In genomic region chr12:110022980-110023633, GRCh38 we compare ENCODE assay signal across 10 cellular contexts. TPM values are rescaled to one million over a fixed set of nuclear protein-coding genes. Genes with fewer than 3 reads are reported as not detected.
A peak's percentile ranks its signal among the peaks of the same experiment; 100 is the strongest.
DNase-seq lines count a peak whose midpoint lies in the region; ATAC-seq and TF ChIP-seq lines count a peak whose summit lies in the region.
"Had no signal": no experiment of that assay in that cellular context is flagged by ENCODE, and none has a peak within 500 bp of the region (broad histone marks: within the 10 kb centered on the region; RNA-seq: fewer than 3 reads in every experiment).

No MANE protein-coding gene starts in this region.

- POLR2A ChIA-PET in activated CD8-positive, alpha-beta T cell treated with anti-CD3 and anti-CD28 coated beads for 36 hours (lab: Charles Lee) = interaction anchor here (0.6 to 1.0 kb wide), 3 partner anchors 16 to 133 kb away, joined by 3 read pairs; no protein-coding TSS in a partner anchor
- POLR2A ChIA-PET in activated CD8-positive, alpha-beta T cell treated with anti-CD3 and anti-CD28 coated beads, Interleukin-2, amount 10 ng/mL, durations not matched to agents 7 days and 5 days (lab: Charles Lee) = interaction anchor here (1.9 kb wide), 1 partner anchor 24 kb away, joined by 6 read pairs; the partner anchor contains the start of gene ANKRD13A
- POLR2A ChIA-PET in WTC11 (lab: Charles Lee) = no interaction called here

- intact Hi-C loops in activated CD8-positive, alpha-beta T cell treated with anti-CD3 and anti-CD28 coated beads for 36 hours (cut with micrococcal nuclease) = no loop called here
- intact Hi-C loops in thyroid gland (cut with DNase I) = no loop called here

- ATAC-seq in activated CD8-positive, alpha-beta T cell treated with anti-CD3 and anti-CD28 coated beads for 36 hours = no peak
- ATAC-seq in activated CD8-positive, alpha-beta T cell treated with anti-CD3 and anti-CD28 coated beads, Interleukin-2, amount 10 ng/mL, durations not matched to agents 7 days and 5 days = no peak
- peak; percentile 39 for ATAC-seq in WTC11
- no peak for ATAC-seq in HG03460 (IDR thresholded peaks at IDR 0.05; ENCODE audit: unreplicated experiment)
- no peak for ATAC-seq in HG03196 (IDR thresholded peaks at IDR 0.05; ENCODE audit: unreplicated experiment)
- ATAC-seq: activated CD8-positive, alpha-beta memory T cell treated with anti-CD3 and anti-CD28 coated beads, Interleukin-2, amount 10 ng/mL, durations not matched to agents 7 days and 5 days had no signal

- H3K9me3 Mint-ChIP-seq in activated CD8-positive, alpha-beta T cell treated with anti-CD3 and anti-CD28 coated beads for 36 hours = no peaks in the 10 kb centered on the region
- H3K9me3 Mint-ChIP-seq in activated CD8-positive, alpha-beta T cell treated with anti-CD3 and anti-CD28 coated beads, Interleukin-2, amount 10 ng/mL, durations not matched to agents 7 days and 5 days (ENCODE audit: insufficient read depth) = no peaks in the 10 kb centered on the region
- H3K9me3 Mint-ChIP-seq in WTC11 = no peaks in the 10 kb centered on the region

- TF ChIP-seq CTCF in activated CD8-positive, alpha-beta T cell treated with anti-CD3 and anti-CD28 coated beads for 36 hours (IDR thresholded peaks at IDR 0.05) = no peak
- no peak for TF ChIP-seq CTCF in WTC11 (IDR thresholded peaks at IDR 0.05)
- TF ChIP-seq CTCF in fibroblast of pulmonary artery (IDR thresholded peaks at IDR 0.05; ENCODE audit: low read length, missing control alignments) = no peak
- TF ChIP-seq CTCF in thyroid gland (IDR thresholded peaks at IDR 0.05) = no peak

- H3K36me3 ChIP-seq in thyroid gland = peaks cover 16 to 32% of the 10 kb centered on the region in 2 donors

- H3K4me3 Mint-ChIP-seq in activated CD8-positive, alpha-beta T cell treated with anti-CD3 and anti-CD28 coated beads for 36 hours = no peak overlapping the region
- no peak overlapping the region for H3K4me3 Mint-ChIP-seq in activated CD8-positive, alpha-beta T cell treated with anti-CD3 and anti-CD28 coated beads, Interleukin-2, amount 10 ng/mL, durations not matched to agents 7 days and 5 days
- no peak overlapping the region for H3K4me3 Mint-ChIP-seq in WTC11
- H3K4me3 Mint-ChIP-seq: activated CD8-positive, alpha-beta memory T cell treated with anti-CD3 and anti-CD28 coated beads, Interleukin-2, amount 10 ng/mL, durations not matched to agents 7 days and 5 days had no signal

- peaks cover 29% of the 10 kb centered on the region for H3K36me3 Mint-ChIP-seq in activated CD8-positive, alpha-beta T cell treated with anti-CD3 and anti-CD28 coated beads for 36 hours (ENCODE audit: low read depth)
- peaks cover 64% of the 10 kb centered on the region for H3K36me3 Mint-ChIP-seq in activated CD8-positive, alpha-beta T cell treated with anti-CD3 and anti-CD28 coated beads, Interleukin-2, amount 10 ng/mL, durations not matched to agents 7 days and 5 days (ENCODE audit: low read depth)
- H3K36me3 Mint-ChIP-seq in WTC11 = peaks cover 5% of the 10 kb centered on the region

- TF ChIP-seq POLR2A in thyroid gland (IDR thresholded peaks at IDR 0.05) = no peak

- H3K4me1 ChIP-seq in thyroid gland = peaks cover 17 to 20% of the 10 kb centered on the region in 2 donors
- H3K4me1 ChIP-seq: prostate gland had no signal

- no peak overlapping the region for H3K4me3 ChIP-seq in fibroblast of pulmonary artery (replicated peaks; ENCODE audit: low read depth, low read length)
- no peak overlapping the region for H3K4me3 ChIP-seq in thyroid gland (replicated peaks in 1 of 3)
- H3K4me3 ChIP-seq: prostate gland had no signal

- H3K27me3 Mint-ChIP-seq in activated CD8-positive, alpha-beta T cell treated with anti-CD3 and anti-CD28 coated beads for 36 hours = no peaks in the 10 kb centered on the region
- no peaks in the 10 kb centered on the region for H3K27me3 Mint-ChIP-seq in activated CD8-positive, alpha-beta T cell treated with anti-CD3 and anti-CD28 coated beads, Interleukin-2, amount 10 ng/mL, durations not matched to agents 7 days and 5 days (ENCODE audit: low read depth)
- H3K27me3 Mint-ChIP-seq in WTC11 (ENCODE audit: low read depth) = no peaks in the 10 kb centered on the region
- H3K27me3 Mint-ChIP-seq: activated CD8-positive, alpha-beta memory T cell treated with anti-CD3 and anti-CD28 coated beads, Interleukin-2, amount 10 ng/mL, durations not matched to agents 7 days and 5 days had no signal

- peak overlapping the region; percentile 35 for H3K27ac Mint-ChIP-seq in activated CD8-positive, alpha-beta T cell treated with anti-CD3 and anti-CD28 coated beads for 36 hours
- H3K27ac Mint-ChIP-seq in activated CD8-positive, alpha-beta T cell treated with anti-CD3 and anti-CD28 coated beads, Interleukin-2, amount 10 ng/mL, durations not matched to agents 7 days and 5 days = no peak overlapping the region
- H3K27ac Mint-ChIP-seq in WTC11 = peak overlapping the region; percentile 78
- H3K27ac Mint-ChIP-seq: activated CD8-positive, alpha-beta memory T cell treated with anti-CD3 and anti-CD28 coated beads, Interleukin-2, amount 10 ng/mL, durations not matched to agents 7 days and 5 days had no signal

- CTCF ChIA-PET in activated CD8-positive, alpha-beta T cell treated with anti-CD3 and anti-CD28 coated beads for 36 hours (lab: Charles Lee) = interaction anchor here (0.7 to 1.6 kb wide), 3 partner anchors 13 to 19 kb away, joined by 3 to 4 read pairs (median 3); no protein-coding TSS in a partner anchor
- CTCF ChIA-PET in activated CD8-positive, alpha-beta T cell treated with anti-CD3 and anti-CD28 coated beads, Interleukin-2, amount 10 ng/mL, durations not matched to agents 7 days and 5 days (lab: Charles Lee) = interaction anchor here (2.1 kb wide), 1 partner anchor 11 kb away, joined by 4 read pairs; no protein-coding TSS in a partner anchor
- CTCF ChIA-PET in WTC11 (lab: Charles Lee) = interaction anchor here (0.5 to 1.9 kb wide), 5 partner anchors 112 to 217 kb away, joined by 3 to 6 read pairs (median 3); no protein-coding TSS in a partner anchor

- peak overlapping the region; percentile 13 to 82 (median 73) for H3K27ac ChIP-seq in thyroid gland
- H3K27ac ChIP-seq: prostate gland had no signal

- 84 to 88% methylated on average over 5 of the region's 5 CpGs for WGBS in thyroid gland, 2 donors

- no peaks in the 10 kb centered on the region for H3K9me3 ChIP-seq in thyroid gland
- H3K9me3 ChIP-seq: prostate gland had no signal

- H3K27me3 ChIP-seq in thyroid gland = no peaks in the 10 kb centered on the region

- DNase-seq in activated CD8-positive, alpha-beta T cell treated with anti-CD3 and anti-CD28 coated beads for 36 hours = no peak
- no peak for DNase-seq in activated CD8-positive, alpha-beta T cell treated with anti-CD3 and anti-CD28 coated beads, Interleukin-2, amount 10 ng/mL, durations not matched to agents 7 days and 5 days
- DNase-seq in WTC11 (ENCODE audit: low spot score) (no peak), fibroblast of pulmonary artery (ENCODE audit: low read depth) (peak; percentile 49), thyroid gland (no peak), NCI-H146 (lab: John Stamatoyannopoulos, UW) (no peak)
- DNase-seq: activated CD8-positive, alpha-beta memory T cell treated with anti-CD3 and anti-CD28 coated beads, Interleukin-2, amount 10 ng/mL, durations not matched to agents 7 days and 5 days had no signal

- peaks cover 9% of the 10 kb centered on the region for H3K4me1 Mint-ChIP-seq in activated CD8-positive, alpha-beta T cell treated with anti-CD3 and anti-CD28 coated beads for 36 hours (ENCODE audit: low read depth)
- H3K4me1 Mint-ChIP-seq in activated CD8-positive, alpha-beta T cell treated with anti-CD3 and anti-CD28 coated beads, Interleukin-2, amount 10 ng/mL, durations not matched to agents 7 days and 5 days (ENCODE audit: low read depth) = peaks cover 3% of the 10 kb centered on the region
- peaks cover 12% of the 10 kb centered on the region for H3K4me1 Mint-ChIP-seq in WTC11

TF ChIP-seq in WTC11, 78 proteins besides CTCF, POLR2A, EP300 and RAD21 (continues in another document):
- TF ChIP-seq ZSCAN18 (CRISPR knock-in tag; IDR thresholded peaks at IDR 0.05) (no peak), HMGA2 (CRISPR knock-in tag; IDR thresholded peaks at IDR 0.05) (no peak), PRRX2 (CRISPR knock-in tag; IDR thresholded peaks at IDR 0.05) (no peak), E2F5 (CRISPR knock-in tag; IDR thresholded peaks at IDR 0.05) (no peak), TCF7 (CRISPR knock-in tag; IDR thresholded peaks at IDR 0.05; ENCODE audit: low read depth) (no peak)

RNA-seq across cellular contexts. Expression of gene ANKRD13A, which starts 23.9 kb away (rescaled TPM):
- total RNA-seq in activated CD8-positive, alpha-beta T cell treated with anti-CD3 and anti-CD28 coated beads for 36 hours = 10 to 100 TPM; 33.4 to 37.5 TPM
- total RNA-seq in activated CD8-positive, alpha-beta T cell treated with anti-CD3 and anti-CD28 coated beads, Interleukin-2, amount 10 ng/mL, durations not matched to agents 7 days and 5 days = 10 to 100 TPM; 76.0 to 78.1 TPM
- total RNA-seq in WTC11 (2021) (17.6 to 22.4 TPM (median 18.3 TPM) in 3 replicates), thyroid gland (100 to 1,000 TPM; 125 to 167 (median 137) TPM)

RNA-seq across cellular contexts. Expression of gene C12orf76, which starts 25.2 kb away (rescaled TPM):
- total RNA-seq in activated CD8-positive, alpha-beta T cell treated with anti-CD3 and anti-CD28 coated beads for 36 hours = 10 to 100 TPM in 1 of 2 experiments, 1 to 10 TPM in 1; 9.7 to 11.0 TPM
- total RNA-seq in activated CD8-positive, alpha-beta T cell treated with anti-CD3 and anti-CD28 coated beads, Interleukin-2, amount 10 ng/mL, durations not matched to agents 7 days and 5 days = 10 to 100 TPM; 15.5 to 16.2 TPM
- total RNA-seq in WTC11 (2021) (17.6 to 18.6 TPM (median 18.3 TPM) in 3 replicates), thyroid gland (10 to 100 TPM; 16.1 to 41.5 (median 21.9) TPM)

RNA-seq across cellular contexts. Expression of gene GIT2, which starts 26.9 kb away (rescaled TPM):
- 10 to 100 TPM; 49.2 to 49.6 TPM for total RNA-seq in activated CD8-positive, alpha-beta T cell treated with anti-CD3 and anti-CD28 coated beads for 36 hours
- total RNA-seq in activated CD8-positive, alpha-beta T cell treated with anti-CD3 and anti-CD28 coated beads, Interleukin-2, amount 10 ng/mL, durations not matched to agents 7 days and 5 days = 10 to 100 TPM; 86.6 to 87.7 TPM
- total RNA-seq in WTC11 (2021) (21.4 to 22.3 TPM (median 21.7 TPM) in 3 replicates), thyroid gland (10 to 100 TPM; 54.4 to 69.4 (median 60.1) TPM)
